Comparison of ENCODE assay signal across 8 cellular contexts in the genomic region with DNA sequence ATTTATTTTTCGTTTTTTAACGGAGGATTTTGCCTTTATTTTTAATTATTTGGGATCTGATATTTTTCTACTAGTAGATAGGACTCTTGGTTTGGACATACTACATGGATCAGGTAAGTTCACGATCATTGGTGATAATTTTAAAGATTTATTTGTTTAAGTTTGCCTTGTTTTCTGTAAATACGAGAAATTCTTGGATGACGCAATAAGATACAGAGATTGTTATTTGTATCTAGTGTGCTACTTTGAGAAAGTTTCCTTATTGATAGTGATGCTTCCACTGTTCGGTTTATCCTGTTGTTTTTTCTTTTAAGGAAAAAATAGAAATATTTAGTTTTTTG. TPM values are rescaled to one million over a fixed set of nuclear protein-coding genes. Genes with fewer than 3 reads are reported as not detected.
DNase-seq lines count a peak whose midpoint lies in the region; ATAC-seq and TF ChIP-seq lines count a peak whose summit lies in the region.

No MANE protein-coding gene starts in this region.

- H3K79me2 ChIP-seq in trophoblast cell (ENCODE audit: control insufficient read depth, insufficient read depth, low read length, poor library complexity) = peaks cover 5% of the 10 kb centered on the region

- H2AFZ ChIP-seq in trophoblast cell (ENCODE audit: insufficient read depth, low read length, poor library complexity) = no peak overlapping the region

- POLR2A ChIA-PET in RWPE1 (lab: Yijun Ruan, JAX; ENCODE audit: low non-redundant PET) = interaction anchor here (0.8 to 1.5 kb wide), 5 partner anchors 18 to 97 kb away, joined by 3 to 8 read pairs (median 5); no protein-coding TSS in a partner anchor

- H3K9me3 ChIP-seq in trophoblast cell (ENCODE audit: insufficient read depth, low read depth, low read length) = no peaks in the 10 kb centered on the region

- CTCF ChIA-PET in RWPE1 (lab: Yijun Ruan, JAX) = interaction anchor here (1.9 kb wide), 1 partner anchor 92 kb away, joined by 8 read pairs; no protein-coding TSS in a partner anchor

- H3K18ac ChIP-seq in trophoblast cell (ENCODE audit: low read length) = no peak overlapping the region

- H2BK120ac ChIP-seq in trophoblast cell (ENCODE audit: insufficient read depth, low read length, poor library complexity) = no peak overlapping the region

- ATAC-seq in HG02852 (IDR thresholded peaks at IDR 0.05; ENCODE audit: unreplicated experiment) = no peak

- WGBS in trophoblast cell (ENCODE audit: extremely low coverage, insufficient coverage, insufficient read length) = no CpG with 5 or more reads among the region's 6 CpGs

- H3K4me2 ChIP-seq in trophoblast cell (ENCODE audit: low read length) = peak overlapping the region; percentile 43

- peaks cover 0 to 1% of the 10 kb centered on the region in 2 experiments for H3K36me3 ChIP-seq in trophoblast cell (ENCODE audit: control insufficient read depth in 1 of 2, insufficient read depth in 2 of 2, low read length in 2 of 2)

- peaks cover 6% of the 10 kb centered on the region for H3K79me1 ChIP-seq in trophoblast cell (ENCODE audit: low read length)

- no peak overlapping the region for H2AK5ac ChIP-seq in trophoblast cell (ENCODE audit: low read length)

- H3K27me3 ChIP-seq in trophoblast cell (ENCODE audit: insufficient read depth, low read length) = no peaks in the 10 kb centered on the region

- TF ChIP-seq CTCF in RWPE1 (conservative IDR thresholded peaks at IDR 0.05; ENCODE audit: low read depth) = no peak
- no peak for TF ChIP-seq CTCF in epithelial cell of proximal tubule (conservative IDR thresholded peaks at IDR 0.05; ENCODE audit: low read depth, low read length)

- H3K4me3 ChIP-seq in GM08714 (ENCODE audit: low read length) = peak overlapping the region; percentile 99
- H3K4me3 ChIP-seq in epithelial cell of proximal tubule (ENCODE audit: low read depth, low read length) = peak overlapping the region; percentile 60
- no peak overlapping the region for H3K4me3 ChIP-seq in trophoblast cell (ENCODE audit: low read depth, low read length)

- no peak overlapping the region for H3K23ac ChIP-seq in trophoblast cell (ENCODE audit: low read length)

- H3K9ac ChIP-seq in trophoblast cell (ENCODE audit: low read length) = no peak overlapping the region

- no peak overlapping the region for H4K8ac ChIP-seq in trophoblast cell (ENCODE audit: low read depth, low read length)

- H3K27ac ChIP-seq in RWPE1 (peak overlapping the region; percentile 98), trophoblast cell (ENCODE audit: low read depth, low read length) (peak overlapping the region; percentile 100)

- H4K12ac ChIP-seq in trophoblast cell (ENCODE audit: low read depth, low read length) = no peak overlapping the region

- in situ Hi-C loops in KBM-7 (cut with MboI; ENCODE audit: low pct_unique_long_range_greater_than_20kb, low sequenced_read_pairs) = no loop called here

- H3K4ac ChIP-seq in trophoblast cell (ENCODE audit: low read depth, low read length) = no peak overlapping the region

- H3K14ac ChIP-seq in trophoblast cell (ENCODE audit: low read length) = no peak overlapping the region

- DNase-seq in RWPE1 (ENCODE audit: low spot score) = no peak
- no peak for DNase-seq in epithelial cell of proximal tubule (ENCODE audit: low read depth)
- DNase-seq in trophoblast cell = peak in 1 of 2 donors; percentile 47
- DNase-seq in KBM-7 = no peak
- no peak for DNase-seq in NCI-H446 treated with DMSO at 0.1 percent for 48 hours (lab: John Stamatoyannopoulos, UW)
- DNase-seq in NK-92 (lab: John Stamatoyannopoulos, UW; ENCODE audit: unreplicated experiment) = no peak

- no peak overlapping the region for H4K91ac ChIP-seq in trophoblast cell (ENCODE audit: low read depth, low read length)

- H2BK12ac ChIP-seq in trophoblast cell (ENCODE audit: low read length) = no peak overlapping the region

- peaks cover 0 to 2% of the 10 kb centered on the region in 2 experiments for H3K4me1 ChIP-seq in trophoblast cell (ENCODE audit: control insufficient read depth in 1 of 2, insufficient read depth in 2 of 2, low read length in 2 of 2)

- H2BK5ac ChIP-seq in trophoblast cell (ENCODE audit: low read depth, low read length, poor library complexity) = no peak overlapping the region

RNA-seq across cellular contexts. Expression of gene CHD2, which starts 0.6 kb away (rescaled TPM):
- 19.5 and 26.5 TPM in 2 replicates for total RNA-seq in epithelial cell of proximal tubule
- polyA plus RNA-seq in trophoblast cell (2013) = 98.2 and 104 TPM in 2 replicates
